Comparison of ENCODE assay signal across 2 cellular contexts in genomic region chr1:15835741-15836510, GRCh38.
A peak's percentile ranks its signal among the peaks of the same experiment; 100 is the strongest.
TF ChIP-seq lines count a peak whose summit lies in the region.

No MANE protein-coding gene starts in this region.

TF ChIP-seq in IMR-90, 13 proteins besides CTCF, POLR2A, EP300 and RAD21:
- TF ChIP-seq MXI1 (IDR thresholded peaks at IDR 0.05; ENCODE audit: borderline replicate concordance, low read depth, low read length) (no peak), SMC3 (IDR thresholded peaks at IDR 0.05; ENCODE audit: low read depth, low read length) (no peak), FOS (IDR thresholded peaks at IDR 0.05; ENCODE audit: low read depth, low read length) (0 out of 2 replicates have a peak, but pooled peaks have one; percentile 12), MAFK (IDR thresholded peaks at IDR 0.05; ENCODE audit: low read depth, low read length) (peak; percentile 51; the same call in 1 of the 2 replicates), BHLHE40 (IDR thresholded peaks at IDR 0.05; ENCODE audit: low read depth, low read length) (peak; percentile 63), RFX5 (IDR thresholded peaks at IDR 0.05; ENCODE audit: low read depth, low read length) (no peak), CHD1 (IDR thresholded peaks at IDR 0.05; ENCODE audit: low read depth, low read length) (no peak), MAZ (IDR thresholded peaks at IDR 0.05; ENCODE audit: borderline replicate concordance, low read depth, low read length) (peak; percentile 97; the same call in 1 of the 2 replicates), RCOR1 (IDR thresholded peaks at IDR 0.05; ENCODE audit: insufficient replicate concordance, low read length) (peak; percentile 24), CEBPB (IDR thresholded peaks at IDR 0.05; ENCODE audit: low read depth, low read length) (peak; percentile 71; the same call in 1 of the 2 replicates)

TF ChIP-seq in endothelial cell of umbilical vein, 7 proteins besides CTCF, POLR2A, EP300 and RAD21:
- TF ChIP-seq JUN (IDR thresholded peaks at IDR 0.05; ENCODE audit: borderline replicate concordance, insufficient read depth, insufficient read length, low read depth) (no peak), POLR2AphosphoS5 (IDR thresholded peaks at IDR 0.05; ENCODE audit: insufficient read depth, low read depth, low read length) (no peak), EZH2 (IDR thresholded peaks at IDR 0.05; ENCODE audit: borderline replicate concordance, low read depth, low read length, severe bottlenecking) (no peak), MYC (IDR thresholded peaks at IDR 0.05; ENCODE audit: low read depth, low read length) (no peak), GATA2 (IDR thresholded peaks at IDR 0.05; ENCODE audit: insufficient read depth, insufficient read length, low read depth, low read length) (no peak), FOS (IDR thresholded peaks at IDR 0.05; ENCODE audit: borderline replicate concordance, insufficient read depth, low read length) (no peak)
- TF ChIP-seq, protein P1, sequence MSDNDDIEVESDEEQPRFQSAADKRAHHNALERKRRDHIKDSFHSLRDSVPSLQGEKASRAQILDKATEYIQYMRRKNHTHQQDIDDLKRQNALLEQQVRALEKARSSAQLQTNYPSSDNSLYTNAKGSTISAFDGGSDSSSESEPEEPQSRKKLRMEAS (IDR thresholded peaks at IDR 0.05; ENCODE audit: insufficient read depth, insufficient read length): no peak
TF ChIP-seq in endothelial cell of umbilical vein: peak in this region for 0.
